ENCODE assay signal across 23 cellular contexts in genomic region chr14:49033131-49033530, GRCh38.
"Had no signal": no experiment of that assay in that cellular context is flagged by ENCODE, and none has a peak within 500 bp of the region (broad histone marks: within the 10 kb centered on the region; RNA-seq: fewer than 3 reads in every experiment).

No MANE protein-coding gene starts in this region.

- H3K4me3 ChIP-seq: left ventricle myocardium inferior, lung, mucosa of descending colon, ovary, prostate gland, skin epidermis, spleen, tibial nerve, uterus had no signal

- H3K27ac Mint-ChIP-seq: naive thymus-derived CD4-positive, alpha-beta T cell; natural killer cell treated with Interleukin-12 subunit alpha and Interleukin-12 subunit beta and Interleukin-15 and Interleukin-18, amount 100 ng/mL, for 72 hours; stimulated activated effector memory CD8-positive, alpha-beta T cell treated with anti-CD3 and anti-CD28 coated beads, Interleukin-12 subunit alpha, Interleukin-12 subunit beta, amount 100 ng/mL, for 72 hours; stimulated activated naive CD8-positive, alpha-beta T cell treated with anti-CD3 and anti-CD28 coated beads, Interleukin-15, amount 100 ng/mL, for 72 hours; type B pancreatic cell had no signal

- DNase-seq: hypothalamus; islet precursor cell; left ventricle myocardium inferior; midbrain; mucosa of descending colon; naive thymus-derived CD4-positive, alpha-beta T cell; ovary; retina; right cardiac atrium; spleen; stimulated activated CD4-positive, alpha-beta T cell treated with anti-CD3 and anti-CD28 coated beads, Interleukin-4, amount 100 ng/mL, for 24 hours; stimulated activated naive CD4-positive, alpha-beta T cell treated with Interleukin-2 at 50 U/mL for 16 hours; stimulated activated naive CD8-positive, alpha-beta T cell treated with anti-CD3 and anti-CD28 coated beads, Interleukin-15, amount 100 ng/mL, for 72 hours; substantia nigra; uterus had no signal

- H3K4me1 Mint-ChIP-seq: naive thymus-derived CD4-positive, alpha-beta T cell; stimulated activated effector memory CD8-positive, alpha-beta T cell treated with anti-CD3 and anti-CD28 coated beads, Interleukin-12 subunit alpha, Interleukin-12 subunit beta, amount 100 ng/mL, for 72 hours; stimulated activated naive CD8-positive, alpha-beta T cell treated with anti-CD3 and anti-CD28 coated beads, Interleukin-15, amount 100 ng/mL, for 72 hours had no signal

- H3K9me3 Mint-ChIP-seq: stimulated activated naive CD8-positive, alpha-beta T cell treated with anti-CD3 and anti-CD28 coated beads, Interleukin-15, amount 100 ng/mL, for 72 hours; type B pancreatic cell had no signal

- H3K27ac ChIP-seq: left ventricle myocardium inferior, ovary, prostate gland, skin epidermis, spleen, tibial nerve, uterus had no signal

- H3K4me3 Mint-ChIP-seq: naive thymus-derived CD4-positive, alpha-beta T cell; natural killer cell treated with Interleukin-12 subunit alpha and Interleukin-12 subunit beta and Interleukin-15 and Interleukin-18, amount 100 ng/mL, for 72 hours; stimulated activated effector memory CD8-positive, alpha-beta T cell treated with anti-CD3 and anti-CD28 coated beads, Interleukin-12 subunit alpha, Interleukin-12 subunit beta, amount 100 ng/mL, for 72 hours; stimulated activated naive CD8-positive, alpha-beta T cell treated with anti-CD3 and anti-CD28 coated beads, Interleukin-15, amount 100 ng/mL, for 72 hours; type B pancreatic cell had no signal

- H3K36me3 Mint-ChIP-seq: naive thymus-derived CD4-positive, alpha-beta T cell; stimulated activated effector memory CD8-positive, alpha-beta T cell treated with anti-CD3 and anti-CD28 coated beads, Interleukin-12 subunit alpha, Interleukin-12 subunit beta, amount 100 ng/mL, for 72 hours; type B pancreatic cell had no signal

- H3K36me3 ChIP-seq: left ventricle myocardium inferior, ovary, prostate gland, spleen, tibial nerve, uterus had no signal

- H3K4me1 ChIP-seq: left ventricle myocardium inferior, prostate gland, spleen, tibial nerve, uterus had no signal

- H3K27me3 ChIP-seq: ovary, spleen, tibial nerve, uterus had no signal

- ATAC-seq: mucosa of descending colon; naive thymus-derived CD4-positive, alpha-beta T cell; natural killer cell treated with Interleukin-12 subunit alpha and Interleukin-12 subunit beta and Interleukin-15 and Interleukin-18, amount 100 ng/mL, for 72 hours; right cardiac atrium; sciatic nerve; stimulated activated effector memory CD8-positive, alpha-beta T cell treated with anti-CD3 and anti-CD28 coated beads, Interleukin-12 subunit alpha, Interleukin-12 subunit beta, amount 100 ng/mL, for 72 hours; stimulated activated naive CD8-positive, alpha-beta T cell treated with anti-CD3 and anti-CD28 coated beads, Interleukin-15, amount 100 ng/mL, for 72 hours had no signal

- H3K27me3 Mint-ChIP-seq: natural killer cell treated with Interleukin-12 subunit alpha and Interleukin-12 subunit beta and Interleukin-15 and Interleukin-18, amount 100 ng/mL, for 72 hours; stimulated activated naive CD8-positive, alpha-beta T cell treated with anti-CD3 and anti-CD28 coated beads, Interleukin-15, amount 100 ng/mL, for 72 hours had no signal
